In the genomic region with DNA sequence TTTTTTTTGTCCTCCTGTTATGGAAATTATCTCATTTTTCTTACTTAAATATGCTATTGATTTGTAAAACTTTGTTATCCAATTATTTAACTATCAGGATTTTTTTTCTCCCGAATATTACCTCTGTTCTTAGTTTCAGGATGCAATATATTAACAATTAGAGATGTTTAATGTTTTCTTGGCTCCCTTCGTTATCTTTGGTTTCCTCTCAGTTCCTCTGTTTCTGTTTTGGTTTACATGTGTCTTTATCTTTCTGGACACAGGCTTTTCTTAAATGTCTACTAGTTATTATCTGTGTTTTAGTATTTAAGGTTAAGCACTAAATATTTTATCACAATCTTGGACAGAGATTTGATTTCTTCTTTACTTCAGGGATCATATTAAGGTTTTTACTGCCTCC, we compare ENCODE assay signal across 7 cellular contexts.
"Had no signal": no experiment of that assay in that cellular context is flagged by ENCODE, and none has a peak within 500 bp of the region (broad histone marks: within the 10 kb centered on the region; RNA-seq: fewer than 3 reads in every experiment).

No MANE protein-coding gene starts in this region.

- DNase-seq: GDM1, GF-D8 had no signal

- FAIRE-seq: G401.6, GM12891, GM12892, GM18507, GM19239 had no signal
